ENCODE assay signal across 1 cellular context in genomic region chrX:155070038-155070437, GRCh38.
TF ChIP-seq lines count a peak whose summit lies in the region.

No MANE protein-coding gene starts in this region.

TF ChIP-seq in GM12878, 131 proteins besides CTCF, POLR2A, EP300 and RAD21:
- TF ChIP-seq CREB1 (IDR thresholded peaks at IDR 0.05; ENCODE audit: low read depth), result no peak
- no peak for TF ChIP-seq STAT3 (IDR thresholded peaks at IDR 0.05; ENCODE audit: low read depth, low read length)
- no peak for TF ChIP-seq EGR1 (IDR thresholded peaks at IDR 0.05; ENCODE audit: borderline replicate concordance in 1 of 2, low read depth in 2 of 2, low read length in 2 of 2)
- TF ChIP-seq NR2C1 (IDR thresholded peaks at IDR 0.05), result no peak
- no peak for TF ChIP-seq SUZ12 (IDR thresholded peaks at IDR 0.05; ENCODE audit: unreplicated experiment)
- no peak for TF ChIP-seq SREBF2 (IDR thresholded peaks at IDR 0.05; ENCODE audit: low read length)
- TF ChIP-seq ZBTB11 (CRISPR knock-in tag; IDR thresholded peaks at IDR 0.05), result no peak
- TF ChIP-seq NKRF (conservative IDR thresholded peaks at IDR 0.05), result no peak
- TF ChIP-seq SMAD5 (IDR thresholded peaks at IDR 0.05; ENCODE audit: low read depth), result no peak
- TF ChIP-seq TCF3 (IDR thresholded peaks at IDR 0.05; ENCODE audit: borderline replicate concordance, insufficient read depth, low read depth, low read length), result no peak
- no peak for TF ChIP-seq ATF7 (IDR thresholded peaks at IDR 0.05; ENCODE audit: low read depth)
- TF ChIP-seq TBL1XR1 (IDR thresholded peaks at IDR 0.05; ENCODE audit: low read depth, low read length), result no peak
